In genomic region chr6:164396071-164397047, GRCh38 we compare ENCODE assay signal across 9 cellular contexts.
A peak's percentile ranks its signal among the peaks of the same experiment; 100 is the strongest.
DNase-seq lines count a peak whose midpoint lies in the region; ATAC-seq lines count a peak whose summit lies in the region.
"Had no signal": no experiment of that assay in that cellular context is flagged by ENCODE, and none has a peak within 500 bp of the region (broad histone marks: within the 10 kb centered on the region; RNA-seq: fewer than 3 reads in every experiment).

No MANE protein-coding gene starts in this region.

- POLR2A ChIA-PET in activated CD4-positive, alpha-beta T cell treated with anti-CD3 and anti-CD28 coated beads, Interleukin-2, amount 10 ng/mL, durations not matched to agents 7 days and 5 days (lab: Charles Lee): no interaction called here

- no peak for DNase-seq in activated CD4-positive, alpha-beta T cell treated with anti-CD3 and anti-CD28 coated beads, Interleukin-2, amount 10 ng/mL, durations not matched to agents 7 days and 5 days
- no peak for DNase-seq in activated CD4-positive, alpha-beta T cell treated with anti-CD3 and anti-CD28 coated beads, Interleukin-2, amount 10 ng/mL, durations not matched to agents 24 days and 14 days
- DNase-seq in islet precursor cell (peak; percentile 59), H4 (ENCODE audit: low spot score) (no peak), NCI-H1105 (lab: John Stamatoyannopoulos, UW) (no peak)
- DNase-seq: trophoblast cell had no signal

- H3K9me3 Mint-ChIP-seq in activated CD4-positive, alpha-beta T cell treated with anti-CD3 and anti-CD28 coated beads, Interleukin-2, amount 10 ng/mL, durations not matched to agents 7 days and 5 days: peaks cover 8% of the 10 kb centered on the region
- H3K9me3 Mint-ChIP-seq in activated CD4-positive, alpha-beta T cell treated with anti-CD3 and anti-CD28 coated beads, Interleukin-2, amount 10 ng/mL, durations not matched to agents 24 days and 14 days: peaks cover 5% of the 10 kb centered on the region
- H3K9me3 Mint-ChIP-seq in activated T-helper 17 cell treated with anti-CD3 and anti-CD28 coated beads, Interleukin-2, amount 50 U/mL, for 72 hours: peaks cover 5% of the 10 kb centered on the region

- peaks cover 6% of the 10 kb centered on the region for H3K4me1 Mint-ChIP-seq in activated CD4-positive, alpha-beta T cell treated with anti-CD3 and anti-CD28 coated beads, Interleukin-2, amount 10 ng/mL, durations not matched to agents 7 days and 5 days
- H3K4me1 Mint-ChIP-seq in activated CD4-positive, alpha-beta T cell treated with anti-CD3 and anti-CD28 coated beads, Interleukin-2, amount 10 ng/mL, durations not matched to agents 24 days and 14 days: no peaks in the 10 kb centered on the region
- peaks cover 7% of the 10 kb centered on the region for H3K4me1 Mint-ChIP-seq in activated T-helper 17 cell treated with anti-CD3 and anti-CD28 coated beads, Interleukin-2, amount 50 U/mL, for 72 hours

- intact Hi-C loops in activated CD4-positive, alpha-beta T cell treated with anti-CD3 and anti-CD28 coated beads, Interleukin-2, amount 10 ng/mL, durations not matched to agents 24 days and 14 days (cut with micrococcal nuclease): no loop called here

- no peaks in the 10 kb centered on the region for H3K27me3 Mint-ChIP-seq in activated CD4-positive, alpha-beta T cell treated with anti-CD3 and anti-CD28 coated beads, Interleukin-2, amount 10 ng/mL, durations not matched to agents 7 days and 5 days
- no peaks in the 10 kb centered on the region for H3K27me3 Mint-ChIP-seq in activated CD4-positive, alpha-beta T cell treated with anti-CD3 and anti-CD28 coated beads, Interleukin-2, amount 10 ng/mL, durations not matched to agents 24 days and 14 days
- no peaks in the 10 kb centered on the region for H3K27me3 Mint-ChIP-seq in activated T-helper 17 cell treated with anti-CD3 and anti-CD28 coated beads, Interleukin-2, amount 50 U/mL, for 72 hours

- CTCF ChIA-PET in activated CD4-positive, alpha-beta T cell treated with anti-CD3 and anti-CD28 coated beads, Interleukin-2, amount 10 ng/mL, durations not matched to agents 7 days and 5 days (lab: Charles Lee): no interaction called here

- H3K4me3 Mint-ChIP-seq in activated CD4-positive, alpha-beta T cell treated with anti-CD3 and anti-CD28 coated beads, Interleukin-2, amount 10 ng/mL, durations not matched to agents 7 days and 5 days: no peak overlapping the region
- no peak overlapping the region for H3K4me3 Mint-ChIP-seq in activated CD4-positive, alpha-beta T cell treated with anti-CD3 and anti-CD28 coated beads, Interleukin-2, amount 10 ng/mL, durations not matched to agents 24 days and 14 days
- H3K4me3 Mint-ChIP-seq in activated T-helper 17 cell treated with anti-CD3 and anti-CD28 coated beads, Interleukin-2, amount 50 U/mL, for 72 hours: peak overlapping the region; percentile 65

- H3K36me3 Mint-ChIP-seq in activated CD4-positive, alpha-beta T cell treated with anti-CD3 and anti-CD28 coated beads, Interleukin-2, amount 10 ng/mL, durations not matched to agents 7 days and 5 days (ENCODE audit: low read depth): no peaks in the 10 kb centered on the region
- no peaks in the 10 kb centered on the region for H3K36me3 Mint-ChIP-seq in activated CD4-positive, alpha-beta T cell treated with anti-CD3 and anti-CD28 coated beads, Interleukin-2, amount 10 ng/mL, durations not matched to agents 24 days and 14 days (ENCODE audit: low read depth)
- H3K36me3 Mint-ChIP-seq in activated T-helper 17 cell treated with anti-CD3 and anti-CD28 coated beads, Interleukin-2, amount 50 U/mL, for 72 hours (ENCODE audit: low read depth): no peaks in the 10 kb centered on the region

- peak; percentile 49 for ATAC-seq in activated T-helper 17 cell treated with anti-CD3 and anti-CD28 coated beads, Interleukin-2, amount 50 U/mL, for 72 hours (replicated peaks)
- no peak for ATAC-seq in HG03521 (IDR thresholded peaks at IDR 0.05; ENCODE audit: unreplicated experiment)

- H3K27ac ChIP-seq in temporal lobe (ENCODE audit: low read depth, low read length): peak overlapping the region; percentile 66

- H3K27ac Mint-ChIP-seq in activated CD4-positive, alpha-beta T cell treated with anti-CD3 and anti-CD28 coated beads, Interleukin-2, amount 10 ng/mL, durations not matched to agents 7 days and 5 days: peak overlapping the region; percentile 55
- H3K27ac Mint-ChIP-seq in activated CD4-positive, alpha-beta T cell treated with anti-CD3 and anti-CD28 coated beads, Interleukin-2, amount 10 ng/mL, durations not matched to agents 24 days and 14 days: no peak overlapping the region
- H3K27ac Mint-ChIP-seq in activated T-helper 17 cell treated with anti-CD3 and anti-CD28 coated beads, Interleukin-2, amount 50 U/mL, for 72 hours: no peak overlapping the region
